Comparison of ENCODE assay signal across 14 cellular contexts in genomic region chr14:93980464-93981201, GRCh38. TPM values are rescaled to one million over a fixed set of nuclear protein-coding genes. Genes with fewer than 3 reads are reported as not detected.
DNase-seq lines count a peak whose midpoint lies in the region; ATAC-seq, FAIRE-seq and TF ChIP-seq lines count a peak whose summit lies in the region.
"Had no signal": no experiment of that assay in that cellular context is flagged by ENCODE, and none has a peak within 500 bp of the region (broad histone marks: within the 10 kb centered on the region; RNA-seq: fewer than 3 reads in every experiment).

No MANE protein-coding gene starts in this region.

- no peaks in the 10 kb centered on the region for H4K20me1 ChIP-seq in astrocyte (ENCODE audit: insufficient read depth, low read length)

- H3K27ac ChIP-seq in astrocyte (ENCODE audit: low read depth, low read length) = no peak overlapping the region
- H3K27ac ChIP-seq in right cardiac atrium (ENCODE audit: low read length) = peak overlapping the region; percentile 94
- peak overlapping the region; percentile 92 for H3K27ac ChIP-seq in stomach smooth muscle (ENCODE audit: low read length)
- no peak overlapping the region for H3K27ac ChIP-seq in right lobe of liver
- no peak overlapping the region for H3K27ac ChIP-seq in colonic mucosa

- peak; percentile 55 to 72 for ATAC-seq in right cardiac atrium
- no peak for ATAC-seq in GM19324 (IDR thresholded peaks at IDR 0.05; ENCODE audit: low FRiP score, unreplicated experiment)
- no peak for ATAC-seq in right lobe of liver

- TF ChIP-seq POLR2A in right lobe of liver (IDR thresholded peaks at IDR 0.05) = no peak

- no peaks in the 10 kb centered on the region for H3K79me2 ChIP-seq in astrocyte (ENCODE audit: insufficient read depth, low read length)

- H3K4me3 ChIP-seq in astrocyte (ENCODE audit: insufficient read depth, low read depth, low read length) (no peak overlapping the region), right cardiac atrium (ENCODE audit: low read length) (no peak overlapping the region), stomach smooth muscle (ENCODE audit: low read length in 2 of 2) (peak overlapping the region in 1 of 2 donors; percentile 40), right lobe of liver (no peak overlapping the region), colonic mucosa (no peak overlapping the region)

- H3K9ac ChIP-seq in astrocyte (ENCODE audit: low read length) = no peak overlapping the region
- H3K9ac ChIP-seq in stomach smooth muscle (ENCODE audit: low read length in 2 of 2) = peak overlapping the region; percentile 51 to 55
- H3K9ac ChIP-seq in colonic mucosa (ENCODE audit: low read depth in 2 of 2, low read length in 2 of 2) = no peak overlapping the region

- H3K9me3 ChIP-seq in astrocyte (ENCODE audit: insufficient read depth, low read depth, low read length) (no peaks in the 10 kb centered on the region), right cardiac atrium (ENCODE audit: control insufficient read depth, low read length) (no peaks in the 10 kb centered on the region), stomach smooth muscle (ENCODE audit: control insufficient read depth in 2 of 2, low read length in 2 of 2) (no peaks in the 10 kb centered on the region), right lobe of liver (no peaks in the 10 kb centered on the region), colonic mucosa (no peaks in the 10 kb centered on the region)

- peaks cover 29% of the 10 kb centered on the region for H3K36me3 Mint-ChIP-seq in T-helper 2 cell treated with Interferon-gamma antibody and Interleukin-4, amounts not matched to agents 5 μg/mL and 100 μg/mL, for 36 hours (ENCODE audit: low read depth)
- no peaks in the 10 kb centered on the region for H3K36me3 Mint-ChIP-seq in astrocyte (ENCODE audit: low read depth, unreplicated experiment)
- H3K36me3 Mint-ChIP-seq: mesothelial cell of epicardium had no signal

- H3K9me3 Mint-ChIP-seq in T-helper 2 cell treated with Interferon-gamma antibody and Interleukin-4, amounts not matched to agents 5 μg/mL and 100 μg/mL, for 36 hours = peaks cover 22% of the 10 kb centered on the region
- H3K9me3 Mint-ChIP-seq in astrocyte (ENCODE audit: unreplicated experiment) = no peaks in the 10 kb centered on the region
- H3K9me3 Mint-ChIP-seq: mesothelial cell of epicardium had no signal

- intact Hi-C loops in right cardiac atrium (cut with DNase I) (no loop called here), right lobe of liver (cut with DNase I) (no loop called here), colonic mucosa (cut with DNase I) (no loop called here)

- H3K27ac Mint-ChIP-seq in T-helper 2 cell treated with Interferon-gamma antibody and Interleukin-4, amounts not matched to agents 5 μg/mL and 100 μg/mL, for 36 hours = peak overlapping the region; percentile 77
- peak overlapping the region; percentile 41 for H3K27ac Mint-ChIP-seq in astrocyte (ENCODE audit: unreplicated experiment)
- H3K27ac Mint-ChIP-seq: mesothelial cell of epicardium had no signal

- DNase-seq in T-helper 2 cell treated with Interferon-gamma antibody and Interleukin-4, amounts not matched to agents 5 μg/mL and 100 μg/mL, for 36 hours (ENCODE audit: low spot score) = no peak
- DNase-seq in T-helper 2 cell (no peak), astrocyte (ENCODE audit: low read depth) (peak; percentile 67), right cardiac atrium (peak; percentile 74 to 88 (median 88)), right lobe of liver (no peak), colonic mucosa (no peak)
- DNase-seq: activated CD4-positive, alpha-beta T cell treated with anti-CD3 and anti-CD28 coated beads, Interleukin-2, amount 50 U/mL, for 1 hour; DMS 273 treated with DMSO at 0.1 percent for 48 hours; KG1; SIG-M5 had no signal

- no peaks in the 10 kb centered on the region for H3K36me3 ChIP-seq in astrocyte (ENCODE audit: insufficient read depth, low read length)
- H3K36me3 ChIP-seq in stomach smooth muscle (ENCODE audit: control insufficient read depth in 2 of 2, insufficient read depth in 2 of 2, low read length in 2 of 2) = no peaks in the 10 kb centered on the region
- no peaks in the 10 kb centered on the region for H3K36me3 ChIP-seq in right lobe of liver
- H3K36me3 ChIP-seq in colonic mucosa = no peaks in the 10 kb centered on the region

- WGBS in right cardiac atrium = 38% methylated on average over 11 of the region's 11 CpGs
- WGBS in right lobe of liver (ENCODE audit: insufficient coverage, low coverage, low lambda C conversion rate, missing lambda C conversion rate) = 88% methylated on average over 2 of the region's 11 CpGs

- no peak overlapping the region for H3K4me3 Mint-ChIP-seq in T-helper 2 cell treated with Interferon-gamma antibody and Interleukin-4, amounts not matched to agents 5 μg/mL and 100 μg/mL, for 36 hours
- H3K4me3 Mint-ChIP-seq in astrocyte (ENCODE audit: unreplicated experiment) = no peak overlapping the region
- H3K4me3 Mint-ChIP-seq: mesothelial cell of epicardium had no signal

- H3K27me3 Mint-ChIP-seq in T-helper 2 cell treated with Interferon-gamma antibody and Interleukin-4, amounts not matched to agents 5 μg/mL and 100 μg/mL, for 36 hours (ENCODE audit: low read depth) = no peaks in the 10 kb centered on the region
- peaks cover 40% of the 10 kb centered on the region for H3K27me3 Mint-ChIP-seq in astrocyte (ENCODE audit: low read depth, unreplicated experiment)

- H3K4me1 Mint-ChIP-seq in T-helper 2 cell treated with Interferon-gamma antibody and Interleukin-4, amounts not matched to agents 5 μg/mL and 100 μg/mL, for 36 hours (ENCODE audit: low read depth) = peaks cover 47% of the 10 kb centered on the region
- peaks cover 21% of the 10 kb centered on the region for H3K4me1 Mint-ChIP-seq in astrocyte (ENCODE audit: low read depth, unreplicated experiment)

- no peak for FAIRE-seq in astrocyte (lab: Jason Lieb, UNC)
- FAIRE-seq: A204.1 had no signal

- peaks cover 26% of the 10 kb centered on the region for H3K4me1 ChIP-seq in astrocyte (ENCODE audit: insufficient read depth, low read length)
- peaks cover 16% of the 10 kb centered on the region for H3K4me1 ChIP-seq in right cardiac atrium (ENCODE audit: control insufficient read depth, insufficient read depth, low read length)
- peaks cover 74% of the 10 kb centered on the region for H3K4me1 ChIP-seq in stomach smooth muscle (ENCODE audit: control insufficient read depth, insufficient read depth, low read length)
- H3K4me1 ChIP-seq in right lobe of liver = no peaks in the 10 kb centered on the region
- no peaks in the 10 kb centered on the region for H3K4me1 ChIP-seq in colonic mucosa

- H3K27me3 ChIP-seq in astrocyte (ENCODE audit: insufficient read depth, low read length) = peaks cover 10% of the 10 kb centered on the region
- no peaks in the 10 kb centered on the region for H3K27me3 ChIP-seq in right cardiac atrium (ENCODE audit: control insufficient read depth, insufficient read depth)
- no peaks in the 10 kb centered on the region for H3K27me3 ChIP-seq in stomach smooth muscle (ENCODE audit: control insufficient read depth in 1 of 2, insufficient read depth in 2 of 2, low read length in 2 of 2)
- H3K27me3 ChIP-seq in right lobe of liver = no peaks in the 10 kb centered on the region
- no peaks in the 10 kb centered on the region for H3K27me3 ChIP-seq in colonic mucosa

- TF ChIP-seq CTCF in astrocyte (IDR thresholded peaks at IDR 0.05; ENCODE audit: insufficient read depth, low read depth, low read length) (no peak), right lobe of liver (IDR thresholded peaks at IDR 0.05) (no peak), colonic mucosa (IDR thresholded peaks at IDR 0.05) (no peak)

- peak overlapping the region; percentile 8 for H2AFZ ChIP-seq in astrocyte (ENCODE audit: low read depth, low read length)

- peak overlapping the region; percentile 40 for H3K4me2 ChIP-seq in astrocyte (ENCODE audit: low read length)

RNA-seq across cellular contexts. Expression of gene ASB2, which starts 4.3 kb away (rescaled TPM):
- total RNA-seq in astrocyte (0.25 TPM in 1 of 2 replicates, not detected in the other), right cardiac atrium (100 to 1,000 TPM; 115 to 141 (median 126) TPM), right lobe of liver (under 1 TPM; 0.20 to 0.59 (median 0.28) TPM), colonic mucosa (10 to 100 TPM in 1 of 2 donors, 1 to 10 TPM in 1; 1.3 to 13.4 TPM)
- 112 TPM for polyA plus RNA-seq in right cardiac atrium

RNA-seq across cellular contexts. Expression of gene CCDC197, which starts 16.5 kb away (rescaled TPM):
- not detected in 2 replicates for total RNA-seq in astrocyte
- total RNA-seq in right cardiac atrium = under 1 TPM in 2 of 4 donors, not detected in 2; 0.44 to 0.45 TPM
- polyA plus RNA-seq in right cardiac atrium = not detected
- total RNA-seq in right lobe of liver = not detected
- not detected for total RNA-seq in colonic mucosa
- total RNA-seq: mesothelial cell of epicardium had no signal

RNA-seq across cellular contexts. Expression of gene OTUB2, which starts 45.5 kb away (rescaled TPM):
- total RNA-seq in astrocyte (3.1 and 3.3 TPM in 2 replicates), right cardiac atrium (under 1 TPM; 0.11 to 0.65 (median 0.39) TPM), right lobe of liver (1 to 10 TPM in 2 of 6 experiments, under 1 TPM in 4; 0.59 to 3.7 (median 0.85) TPM), colonic mucosa (1 to 10 TPM; 2.2 to 2.7 TPM)
- polyA plus RNA-seq in right cardiac atrium = 0.18 TPM

RNA-seq across cellular contexts. Expression of gene FAM181A, which starts 53.5 kb away (rescaled TPM):
- not detected in 2 replicates for total RNA-seq in astrocyte
- not detected for total RNA-seq in right cardiac atrium
- polyA plus RNA-seq in right cardiac atrium = not detected
- total RNA-seq in right lobe of liver = not detected
- total RNA-seq in colonic mucosa = not detected
- total RNA-seq: mesothelial cell of epicardium had no signal

Comparison
In these comparisons a context has a peak if more than half of its experiments do, and no peak if none do; other contexts are left out.
1. DNase-seq: peak in astrocyte (single experiment) and right cardiac atrium (3 of 3); none in T-helper 2 cell treated with Interferon-gamma antibody and Interleukin-4, amounts not matched to agents 5 μg/mL and 100 μg/mL, for 36 hours (single experiment), T-helper 2 cell (0 of 5), right lobe of liver (0 of 3) and colonic mucosa (single experiment).
2. H3K27ac ChIP-seq: peak in right cardiac atrium (single experiment) and stomach smooth muscle (single experiment); none in astrocyte (single experiment), right lobe of liver (0 of 3) and colonic mucosa (single experiment).
3. H3K9ac ChIP-seq: peak in stomach smooth muscle (2 of 2); none in astrocyte (single experiment) and colonic mucosa (0 of 2).
4. ATAC-seq: peak in right cardiac atrium (2 of 2); none in GM19324 (single experiment) and right lobe of liver (0 of 4).
5. RNA of gene ASB2, which starts 4.3 kb away (total RNA-seq): 115 to 141 TPM in right cardiac atrium; 1.3 to 13.4 TPM in colonic mucosa, 0.20 to 0.59 TPM in right lobe of liver and 0.25 TPM in astrocyte; every median in the first group is over 4 times any median in the second.